In genomic region chr3:114880078-114880477, GRCh38 we compare ENCODE assay signal across 12 cellular contexts.
DNase-seq lines count a peak whose midpoint lies in the region; ATAC-seq, FAIRE-seq and TF ChIP-seq lines count a peak whose summit lies in the region.
"Had no signal": no experiment of that assay in that cellular context is flagged by ENCODE, and none has a peak within 500 bp of the region (broad histone marks: within the 10 kb centered on the region; RNA-seq: fewer than 3 reads in every experiment).

No MANE protein-coding gene starts in this region.

- H3K4me1 Mint-ChIP-seq in activated T-helper 2 cell treated with anti-CD3 and anti-CD28 coated beads, Interferon-gamma antibody, Interleukin-2, Interleukin-4, amounts not matched to agents 10 μg/mL and 5 μg/mL and 100 μg/mL, durations not matched to agents 14 hours and 24 hours and 36 hours (ENCODE audit: low read depth) = peaks cover 12% of the 10 kb centered on the region

- ATAC-seq in A549 (peak; percentile 50 to 72; a peak in 4 of 6 replicates), GM18858 (IDR thresholded peaks at IDR 0.05; ENCODE audit: unreplicated experiment) (no peak)

- DNase-seq in A549 (ENCODE audit: low read depth in 1 of 2, low spot score in 1 of 2) (peak in 1 of 2 experiments; percentile 59), NCI-H1092 treated with DMSO at 0.1 percent for 48 hours (lab: John Stamatoyannopoulos, UW) (peak; percentile 97), SHP77 treated with DMSO at 0.1 percent for 48 hours (lab: John Stamatoyannopoulos, UW) (peak; percentile 85), DMS114 treated with DMSO at 0.1 percent for 48 hours (lab: John Stamatoyannopoulos, UW; ENCODE audit: unreplicated experiment) (no peak), frontal cortex (ENCODE audit: low spot score in 2 of 2) (no peak)
- no peak for DNase-seq in activated T-helper 2 cell treated with anti-CD3 and anti-CD28 coated beads, Interferon-gamma antibody, Interleukin-2, Interleukin-4, amounts not matched to agents 10 μg/mL and 5 μg/mL and 100 μg/mL, durations not matched to agents 14 hours and 24 hours and 36 hours (ENCODE audit: low spot score)
- DNase-seq: activated CD4-positive, alpha-beta T cell treated with anti-CD3 and anti-CD28 coated beads, Interleukin-2, amount 10 ng/mL, durations not matched to agents 7 days and 5 days; activated naive CD4-positive, alpha-beta T cell; colonic mucosa; NCI-H524 treated with DMSO at 0.1 percent for 48 hours had no signal

- H3K27me3 Mint-ChIP-seq in activated T-helper 2 cell treated with anti-CD3 and anti-CD28 coated beads, Interferon-gamma antibody, Interleukin-2, Interleukin-4, amounts not matched to agents 10 μg/mL and 5 μg/mL and 100 μg/mL, durations not matched to agents 14 hours and 24 hours and 36 hours (ENCODE audit: low read depth) = no peaks in the 10 kb centered on the region
- H3K27me3 Mint-ChIP-seq: activated CD4-positive, alpha-beta T cell treated with anti-CD3 and anti-CD28 coated beads, Interleukin-2, amount 10 ng/mL, durations not matched to agents 7 days and 5 days had no signal

- H3K36me3 Mint-ChIP-seq in activated T-helper 2 cell treated with anti-CD3 and anti-CD28 coated beads, Interferon-gamma antibody, Interleukin-2, Interleukin-4, amounts not matched to agents 10 μg/mL and 5 μg/mL and 100 μg/mL, durations not matched to agents 14 hours and 24 hours and 36 hours (ENCODE audit: low read depth) = no peaks in the 10 kb centered on the region

- H3K4me2 ChIP-seq in A549 = peak overlapping the region; percentile 42

- FAIRE-seq in A549 (lab: Jason Lieb, UNC) = peak; percentile 36
- peak; percentile 24 for FAIRE-seq in islet of Langerhans (lab: Jason Lieb, UNC)
- no peak for FAIRE-seq in frontal cortex (lab: Jason Lieb, UNC)

- H3K4me3 ChIP-seq in A549 = no peak overlapping the region
- H3K4me3 ChIP-seq: colonic mucosa had no signal

- H3K9me3 ChIP-seq in A549 = no peaks in the 10 kb centered on the region
- H3K9me3 ChIP-seq: colonic mucosa had no signal

- WGBS in A549 (ENCODE audit: missing lambda C conversion rate) = 7% methylated on average over 4 of the region's 4 CpGs

- POLR2A ChIA-PET in A549 (lab: Yijun Ruan, JAX) = no interaction called here

- intact Hi-C loops in activated T-helper 2 cell treated with anti-CD3 and anti-CD28 coated beads, Interferon-gamma antibody, Interleukin-2, Interleukin-4, amounts not matched to agents 10 μg/mL and 5 μg/mL and 100 μg/mL, durations not matched to agents 14 hours and 24 hours and 36 hours (cut with micrococcal nuclease) = no loop called here

- no peak overlapping the region for H3K4me3 Mint-ChIP-seq in activated T-helper 2 cell treated with anti-CD3 and anti-CD28 coated beads, Interferon-gamma antibody, Interleukin-2, Interleukin-4, amounts not matched to agents 10 μg/mL and 5 μg/mL and 100 μg/mL, durations not matched to agents 14 hours and 24 hours and 36 hours (ENCODE audit: low read depth)
- H3K4me3 Mint-ChIP-seq: activated CD4-positive, alpha-beta T cell treated with anti-CD3 and anti-CD28 coated beads, Interleukin-2, amount 10 ng/mL, durations not matched to agents 7 days and 5 days had no signal

- H3K27ac Mint-ChIP-seq in activated T-helper 2 cell treated with anti-CD3 and anti-CD28 coated beads, Interferon-gamma antibody, Interleukin-2, Interleukin-4, amounts not matched to agents 10 μg/mL and 5 μg/mL and 100 μg/mL, durations not matched to agents 14 hours and 24 hours and 36 hours = no peak overlapping the region
- H3K27ac Mint-ChIP-seq: activated CD4-positive, alpha-beta T cell treated with anti-CD3 and anti-CD28 coated beads, Interleukin-2, amount 10 ng/mL, durations not matched to agents 7 days and 5 days had no signal

- TF ChIP-seq POLR2A in A549 (IDR thresholded peaks at IDR 0.05; ENCODE audit: low read length) = no peak

- no peaks in the 10 kb centered on the region for H3K9me3 Mint-ChIP-seq in activated T-helper 2 cell treated with anti-CD3 and anti-CD28 coated beads, Interferon-gamma antibody, Interleukin-2, Interleukin-4, amounts not matched to agents 10 μg/mL and 5 μg/mL and 100 μg/mL, durations not matched to agents 14 hours and 24 hours and 36 hours
- H3K9me3 Mint-ChIP-seq: activated CD4-positive, alpha-beta T cell treated with anti-CD3 and anti-CD28 coated beads, Interleukin-2, amount 10 ng/mL, durations not matched to agents 7 days and 5 days had no signal

- no peak for TF ChIP-seq CTCF in A549 (IDR thresholded peaks at IDR 0.05)

- no peak for TF ChIP-seq RAD21 in A549 (conservative IDR thresholded peaks at IDR 0.05 in 1 of 2, IDR thresholded peaks at IDR 0.05 in 1 of 2)

- H3K4me1 ChIP-seq in A549 = peaks cover 32% of the 10 kb centered on the region
- H3K4me1 ChIP-seq: colonic mucosa had no signal

- H3K27ac ChIP-seq in A549 = no peak overlapping the region
- H3K27ac ChIP-seq: colonic mucosa had no signal

- no peak for TF ChIP-seq EP300 in A549 (IDR thresholded peaks at IDR 0.05)

- CTCF ChIA-PET in A549 (lab: Yijun Ruan, JAX) = interaction anchor here (0.8 kb wide), 1 partner anchor 13 kb away, joined by 3 read pairs; no protein-coding TSS in a partner anchor

TF ChIP-seq in A549, 52 proteins besides CTCF, POLR2A, EP300 and RAD21:
- TF ChIP-seq HOXA7 (CRISPR knock-in tag; IDR thresholded peaks at IDR 0.05) (no peak), HOXB13 (CRISPR knock-in tag; IDR thresholded peaks at IDR 0.05; ENCODE audit: low read depth) (no peak), RNF2 (IDR thresholded peaks at IDR 0.05; ENCODE audit: borderline replicate concordance, low read depth) (no peak), CEBPB (IDR thresholded peaks at IDR 0.05) (no peak)
TF ChIP-seq in A549: peak in this region for 0.

Comparison
In these comparisons a context has a peak if more than half of its experiments do, and no peak if none do; other contexts are left out.
1. DNase-seq: peak in NCI-H1092 treated with DMSO at 0.1 percent for 48 hours (single experiment) and SHP77 treated with DMSO at 0.1 percent for 48 hours (single experiment); none in activated T-helper 2 cell treated with anti-CD3 and anti-CD28 coated beads, Interferon-gamma antibody, Interleukin-2, Interleukin-4, amounts not matched to agents 10 μg/mL and 5 μg/mL and 100 μg/mL, durations not matched to agents 14 hours and 24 hours and 36 hours (single experiment), DMS114 treated with DMSO at 0.1 percent for 48 hours (single experiment) and frontal cortex (0 of 2).